ENCODE assay signal across 8 cellular contexts in genomic region chr6:31271641-31272357, GRCh38. TPM values are rescaled to one million over a fixed set of nuclear protein-coding genes. Genes with fewer than 3 reads are reported as not detected.
A peak's percentile ranks its signal among the peaks of the same experiment; 100 is the strongest.
DNase-seq lines count a peak whose midpoint lies in the region; ATAC-seq and TF ChIP-seq lines count a peak whose summit lies in the region.

HLA-C (minus strand) TSS chr6:31272092; CDS start chr6:31272071, 21 bp downstream.

- DNase-seq in NCI-H1436 (lab: John Stamatoyannopoulos, UW) (peak; percentile 81), T-helper 17 cell (peak; percentile 77 to 88 (median 84)), amygdala (lab: John Stamatoyannopoulos, UW) (peak; percentile 18 to 94 (median 78)), left ventricle myocardium superior (peak; percentile 84), prostate gland (ENCODE audit: low spot score) (peak; percentile 96), ureter (ENCODE audit: low spot score) (peak; percentile 97)

- H3K27ac Mint-ChIP-seq in T-helper 17 cell = peak within 1 kb of the TSS; percentile 100

- under 1% methylated on average over 56 of the region's 62 CpGs for WGBS in prostate gland

- H3K27ac ChIP-seq in prostate gland = peak within 1 kb of the TSS; percentile 92 to 97

- 0 out of 3 replicates have a peak, but pooled peaks have one; percentile 11 for TF ChIP-seq CTCF in GM12872 (IDR thresholded peaks at IDR 0.05; ENCODE audit: insufficient read depth, low read depth, low read length)
- TF ChIP-seq CTCF in prostate gland (IDR thresholded peaks at IDR 0.05) = no peak

- H3K27me3 ChIP-seq in prostate gland (replicated peaks; ENCODE audit: insufficient read depth) = no peaks in the 10 kb centered on the region

- H3K36me3 ChIP-seq in prostate gland = no peaks in the 10 kb centered on the region

- peak within 1 kb of the TSS; percentile 68 to 76 for H3K4me3 ChIP-seq in prostate gland

- peak; percentile 84 for ATAC-seq in HG02763 (IDR thresholded peaks at IDR 0.05; ENCODE audit: unreplicated experiment)
- ATAC-seq in T-helper 17 cell = peak; percentile 84
- ATAC-seq in left ventricle myocardium superior = peak; percentile 99

- no peaks in the 10 kb centered on the region for H3K9me3 ChIP-seq in T-helper 17 cell (ENCODE audit: control insufficient read depth, low read length, poor library complexity, severe bottlenecking)
- no peaks in the 10 kb centered on the region for H3K9me3 ChIP-seq in prostate gland

- peak within 1 kb of the TSS; percentile 97 for H3K4me3 Mint-ChIP-seq in T-helper 17 cell

- H3K36me3 Mint-ChIP-seq in T-helper 17 cell (ENCODE audit: low read depth) = peaks cover 23% of the 10 kb centered on the region

- H3K4me1 Mint-ChIP-seq in T-helper 17 cell = peaks cover 69% of the 10 kb centered on the region

- peak; percentile 89 for TF ChIP-seq POLR2A in prostate gland (IDR thresholded peaks at IDR 0.05)

- no peaks in the 10 kb centered on the region for H3K27me3 Mint-ChIP-seq in T-helper 17 cell

- H3K4me1 ChIP-seq in prostate gland (replicated peaks) = no peaks in the 10 kb centered on the region

- intact Hi-C loops in left ventricle myocardium superior (cut with micrococcal nuclease) = loop anchor here (10.0 kb wide), 1 partner anchor 93 kb away; no protein-coding TSS in a partner anchor
- intact Hi-C loops in prostate gland (cut with DNase I) = loop anchor here (2.0 kb wide), 2 partner anchors 75 to 85 kb away; partner anchors contain the start of gene HLA-B

RNA-seq across cellular contexts. Expression of gene HLA-C, which starts in this region (rescaled TPM):
- total RNA-seq in T-helper 17 cell = 1,000 to 10,000 TPM; 1,753 to 2,634 TPM
- 167 TPM for total RNA-seq in left ventricle myocardium superior
- total RNA-seq in prostate gland = 100 to 1,000 TPM; 272 to 682 TPM
- total RNA-seq in ureter = 451 TPM

Comparison
In these comparisons a context has a peak if more than half of its experiments do, and no peak if none do; other contexts are left out.
1. Peak in every context shown above with its lines: DNase-seq, ATAC-seq, H3K4me3 ChIP-seq and H3K27ac ChIP-seq.